In the genomic region with DNA sequence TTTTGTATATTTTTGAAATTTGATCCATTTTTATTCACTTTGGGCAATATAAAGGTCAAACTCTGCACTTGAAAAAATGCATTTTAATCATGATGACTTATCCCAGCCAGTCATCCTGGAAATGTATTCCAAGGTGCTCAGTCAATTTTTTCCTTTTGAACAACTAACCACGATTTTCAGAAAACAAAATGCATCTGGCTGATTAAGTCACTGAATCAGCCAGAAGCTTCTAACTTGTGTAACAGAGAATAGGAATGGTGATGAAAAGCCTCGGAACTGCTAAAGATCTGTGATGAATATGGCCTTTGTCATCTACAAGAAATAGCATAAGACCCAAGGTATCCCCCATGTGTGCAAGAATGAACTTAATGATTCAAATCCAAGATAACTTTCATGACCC, we compare ENCODE assay signal across 21 cellular contexts.
DNase-seq lines count a peak whose midpoint lies in the region; ATAC-seq, FAIRE-seq and TF ChIP-seq lines count a peak whose summit lies in the region.
"Had no signal": no experiment of that assay in that cellular context is flagged by ENCODE, and none has a peak within 500 bp of the region (broad histone marks: within the 10 kb centered on the region; RNA-seq: fewer than 3 reads in every experiment).

No MANE protein-coding gene starts in this region.

- no peak overlapping the region for H4K5ac ChIP-seq in IMR-90 (ENCODE audit: low read depth, low read length)

- dilution Hi-C loops in IMR-90 (cut with HindIII; ENCODE audit: low sequenced_read_pairs, unreplicated experiment) (no loop called here), keratinocyte (cut with MboI; ENCODE audit: extremely low pct_ligation_motif_present, low sequenced_read_pairs) (no loop called here)

- FAIRE-seq in keratinocyte (lab: Jason Lieb, UNC), result peak; percentile 44
- FAIRE-seq: A549, GM12891, GM18507 had no signal

- H2AK9ac ChIP-seq in IMR-90 (replicated peaks; ENCODE audit: low read depth, low read length, poor library complexity), result no peak overlapping the region

- H3K9me1 ChIP-seq in IMR-90 (ENCODE audit: insufficient read depth, low read length), result no peaks in the 10 kb centered on the region
- H3K9me1 ChIP-seq in keratinocyte (ENCODE audit: control insufficient read depth, extremely low read depth, insufficient read depth, low read length), result no peaks in the 10 kb centered on the region

- no peak for TF ChIP-seq RAD21 in IMR-90 (IDR thresholded peaks at IDR 0.05; ENCODE audit: low read length)

- H3K79me2 ChIP-seq in keratinocyte (ENCODE audit: control insufficient read depth, insufficient read depth, low read length) (no peaks in the 10 kb centered on the region), neural progenitor cell (ENCODE audit: low read depth) (no peaks in the 10 kb centered on the region)

- no peak for TF ChIP-seq POLR2A in IMR-90 (IDR thresholded peaks at IDR 0.05; ENCODE audit: low read depth, low read length)
- TF ChIP-seq POLR2A in testis (IDR thresholded peaks at IDR 0.05), result no peak

- intact Hi-C loops in IMR-90 (cut with micrococcal nuclease), result no loop called here
- intact Hi-C loops in testis (cut with DNase I; ENCODE audit: low total_unique reads), result no loop called here

- H3K27ac ChIP-seq in IMR-90 (ENCODE audit: insufficient read depth, low read length) (no peak overlapping the region), keratinocyte (ENCODE audit: control insufficient read depth, insufficient read depth, low read length) (no peak overlapping the region), testis (no peak overlapping the region), neural progenitor cell (no peak overlapping the region)
- H3K27ac ChIP-seq: A549; BLaER1 treated with 17β-estradiol and CSF1 and Interleukin-3, amounts not matched to agents 10 nM and 100 nM had no signal

- H3K4me3 ChIP-seq in IMR-90 (ENCODE audit: insufficient read depth, low read depth, low read length) (no peak overlapping the region), keratinocyte (ENCODE audit: control insufficient read depth in 2 of 3, extremely low read depth in 1 of 3, insufficient read depth in 2 of 3, low read depth in 1 of 3, low read length in 3 of 3) (no peak overlapping the region), testis (no peak overlapping the region), neural progenitor cell (no peak overlapping the region)
- H3K4me3 ChIP-seq: A549; BLaER1 treated with 17β-estradiol and CSF1 and Interleukin-3, amounts not matched to agents 10 nM and 100 nM had no signal

- no peak overlapping the region for H2BK5ac ChIP-seq in IMR-90 (ENCODE audit: low read depth, low read length, poor library complexity, severe bottlenecking)

- no peaks in the 10 kb centered on the region for H3K79me1 ChIP-seq in IMR-90 (ENCODE audit: low read depth in 1 of 2, low read length in 2 of 2)

- H3K36me3 Mint-ChIP-seq in nephron progenitor cell (ENCODE audit: low read depth), result no peaks in the 10 kb centered on the region
- no peaks in the 10 kb centered on the region for H3K36me3 Mint-ChIP-seq in neural progenitor cell
- H3K36me3 Mint-ChIP-seq: CD8-positive, alpha-beta memory T cell had no signal

- TF ChIP-seq CTCF in IMR-90 (conservative IDR thresholded peaks at IDR 0.05; ENCODE audit: low read depth, low read length) (no peak), keratinocyte (optimal IDR thresholded peaks at IDR 0.05 in 1 of 3, IDR thresholded peaks at IDR 0.05 in 1 of 3, conservative IDR thresholded peaks at IDR 0.05 in 1 of 3; ENCODE audit: extremely low read depth in 1 of 3, insufficient read depth in 2 of 3, low read length in 3 of 3) (no peak), nephron progenitor cell (IDR thresholded peaks at IDR 0.05) (no peak), testis (IDR thresholded peaks at IDR 0.05) (no peak), neural progenitor cell (IDR thresholded peaks at IDR 0.05) (no peak)

- H3K4me1 ChIP-seq in IMR-90 (ENCODE audit: control insufficient read depth, insufficient read depth, low read length) (no peaks in the 10 kb centered on the region), keratinocyte (ENCODE audit: control insufficient read depth, extremely low read depth, insufficient read depth, low read length) (no peaks in the 10 kb centered on the region), testis (no peaks in the 10 kb centered on the region), neural progenitor cell (no peaks in the 10 kb centered on the region)
- H3K4me1 ChIP-seq: A549; BLaER1 treated with 17β-estradiol and CSF1 and Interleukin-3, amounts not matched to agents 10 nM and 100 nM had no signal

- H2BK120ac ChIP-seq in IMR-90 (ENCODE audit: low read depth, low read length), result no peak overlapping the region

- H3K4me2 ChIP-seq in IMR-90 (ENCODE audit: low read depth, low read length) (no peak overlapping the region), keratinocyte (ENCODE audit: control insufficient read depth, extremely low read depth, insufficient read depth, low read depth, low read length) (no peak overlapping the region), neural progenitor cell (no peak overlapping the region)
- H3K4me2 ChIP-seq: A549; BLaER1 treated with 17β-estradiol and CSF1 and Interleukin-3, amounts not matched to agents 10 nM and 100 nM had no signal

- H3K4me3 Mint-ChIP-seq in nephron progenitor cell (no peak overlapping the region), neural progenitor cell (no peak overlapping the region)
- H3K4me3 Mint-ChIP-seq: CD8-positive, alpha-beta memory T cell; HFFc6 had no signal

- no peaks in the 10 kb centered on the region for H4K20me1 ChIP-seq in IMR-90 (ENCODE audit: insufficient read depth, low read length)
- H4K20me1 ChIP-seq in keratinocyte (ENCODE audit: control insufficient read depth, extremely low read depth, insufficient read depth, low read length), result no peaks in the 10 kb centered on the region
- no peaks in the 10 kb centered on the region for H4K20me1 ChIP-seq in neural progenitor cell (ENCODE audit: low read depth)
- H4K20me1 ChIP-seq: BLaER1 treated with 17β-estradiol and CSF1 and Interleukin-3, amounts not matched to agents 10 nM and 100 nM had no signal

- H3K4me1 Mint-ChIP-seq in nephron progenitor cell (peaks cover 41% of the 10 kb centered on the region), neural progenitor cell (peaks cover 2% of the 10 kb centered on the region)
- H3K4me1 Mint-ChIP-seq: CD8-positive, alpha-beta memory T cell had no signal

- BruUV-seq in IMR-90 (replicated peaks; lab: Mats Ljungman, UMichigan), result no TSS peak

- no peaks in the 10 kb centered on the region for H3F3A ChIP-seq in neural progenitor cell (ENCODE audit: low read depth)

- no peak overlapping the region for H2BK15ac ChIP-seq in IMR-90 (ENCODE audit: low read depth, low read length)

- no peak overlapping the region for H4K91ac ChIP-seq in IMR-90 (ENCODE audit: insufficient read depth, low read depth, low read length)

- ATAC-seq in IMR-90 (ENCODE audit: low read depth), result no peak
- ATAC-seq: A549 had no signal

- no peak overlapping the region for H3K56ac ChIP-seq in IMR-90 (ENCODE audit: extremely low read depth, insufficient read depth, low read length)

- CTCF ChIA-PET in IMR-90 (lab: Yijun Ruan, JAX), result interaction anchor here (0.6 kb wide), 1 partner anchor 37 kb away, joined by 3 read pairs; no protein-coding TSS in a partner anchor

- H3K9me3 Mint-ChIP-seq in nephron progenitor cell (no peaks in the 10 kb centered on the region), neural progenitor cell (no peaks in the 10 kb centered on the region)
- H3K9me3 Mint-ChIP-seq: CD8-positive, alpha-beta memory T cell; HFFc6 had no signal

- no peak overlapping the region for H3K14ac ChIP-seq in IMR-90 (replicated peaks; ENCODE audit: low read depth, low read length)

- DNase-seq in EL (peak; percentile 31), IMR-90 (peak; percentile 60), astrocyte of the hippocampus (ENCODE audit: low read depth, low spot score) (peak; percentile 58), keratinocyte (ENCODE audit: low read depth, low spot score) (no peak), nephron progenitor cell (no peak), testis (no peak), neural progenitor cell (ENCODE audit: low spot score) (no peak)
- DNase-seq: CD8-positive, alpha-beta memory T cell; DMS79 treated with DMSO at 0.1 percent for 48 hours; GDM1; GOT3; HFFc6; Karpas-422; NCI-H1105 treated with DMSO at 0.1 percent for 48 hours; NCI-H187 treated with DMSO at 0.1 percent for 48 hours; NCI-H446 treated with DMSO at 0.1 percent for 48 hours; NCI-H82 had no signal

- no peak overlapping the region for H3K18ac ChIP-seq in IMR-90 (ENCODE audit: low read depth, low read length)

- H2BK20ac ChIP-seq in IMR-90 (ENCODE audit: low read depth, low read length), result no peak overlapping the region

- H3K9ac ChIP-seq in IMR-90 (ENCODE audit: low read depth, low read length) (no peak overlapping the region), keratinocyte (ENCODE audit: control insufficient read depth, extremely low read depth, insufficient read depth, low read length) (no peak overlapping the region), neural progenitor cell (no peak overlapping the region)
- H3K9ac ChIP-seq: BLaER1 treated with 17β-estradiol and CSF1 and Interleukin-3, amounts not matched to agents 10 nM and 100 nM had no signal

- H3K9me3 ChIP-seq in IMR-90 (ENCODE audit: control insufficient read depth, insufficient read depth, low read length), result no peaks in the 10 kb centered on the region
- no peaks in the 10 kb centered on the region for H3K9me3 ChIP-seq in keratinocyte (ENCODE audit: control insufficient read depth, low read depth, low read length)
- no peaks in the 10 kb centered on the region for H3K9me3 ChIP-seq in testis
- H3K9me3 ChIP-seq in neural progenitor cell (ENCODE audit: low read depth), result no peaks in the 10 kb centered on the region
- H3K9me3 ChIP-seq: A549; BLaER1 treated with 17β-estradiol and CSF1 and Interleukin-3, amounts not matched to agents 10 nM and 100 nM had no signal

- WGBS in IMR-90 (ENCODE audit: extremely low coverage in 2 of 2, insufficient read length in 1 of 2), 2 experiments, result no CpG with 5 or more reads among the region's 2 CpGs
- 81 to 87% methylated on average over 2 of the region's 2 CpGs for WGBS in testis, 2 donors

- H3K4ac ChIP-seq in IMR-90 (ENCODE audit: low read depth, low read length), result no peak overlapping the region

- no peak overlapping the region for H2AK5ac ChIP-seq in IMR-90 (ENCODE audit: low read depth, low read length)

- H3K36me3 ChIP-seq in IMR-90 (ENCODE audit: control insufficient read depth, insufficient read depth, low read length) (no peaks in the 10 kb centered on the region), keratinocyte (ENCODE audit: control insufficient read depth in 2 of 2, extremely low read depth in 1 of 2, insufficient read depth in 2 of 2, low read length in 2 of 2) (no peaks in the 10 kb centered on the region), testis (ENCODE audit: low read depth, missing control alignments) (no peaks in the 10 kb centered on the region), neural progenitor cell (no peaks in the 10 kb centered on the region)
- H3K36me3 ChIP-seq: BLaER1 treated with 17β-estradiol and CSF1 and Interleukin-3, amounts not matched to agents 10 nM and 100 nM had no signal

- POLR2A ChIA-PET in IMR-90 (lab: Charles Lee; ENCODE audit: unreplicated experiment), result no interaction called here

- no peak overlapping the region for H4K8ac ChIP-seq in IMR-90 (ENCODE audit: low read depth in 2 of 2, low read length in 2 of 2)

- no peak overlapping the region for H3K27ac Mint-ChIP-seq in nephron progenitor cell
- H3K27ac Mint-ChIP-seq in neural progenitor cell, result no peak overlapping the region
- H3K27ac Mint-ChIP-seq: CD8-positive, alpha-beta memory T cell; HFFc6 had no signal

- H3K27me3 Mint-ChIP-seq in nephron progenitor cell (ENCODE audit: low read depth, poor library complexity) (peaks cover 4% of the 10 kb centered on the region), neural progenitor cell (ENCODE audit: insufficient read depth, low read depth) (peaks cover 2% of the 10 kb centered on the region)

- no peaks in the 10 kb centered on the region for H3K27me3 ChIP-seq in IMR-90 (ENCODE audit: control insufficient read depth, insufficient read depth, low read length)
- no peaks in the 10 kb centered on the region for H3K27me3 ChIP-seq in keratinocyte (ENCODE audit: control insufficient read depth, extremely low read depth, insufficient read depth, low read length)
- H3K27me3 ChIP-seq in testis, result no peaks in the 10 kb centered on the region
- H3K27me3 ChIP-seq in neural progenitor cell, result no peaks in the 10 kb centered on the region
- H3K27me3 ChIP-seq: BLaER1 treated with 17β-estradiol and CSF1 and Interleukin-3, amounts not matched to agents 10 nM and 100 nM had no signal

- no peak overlapping the region for H2AFZ ChIP-seq in IMR-90 (replicated peaks; ENCODE audit: low read length, poor library complexity)
- no peak overlapping the region for H2AFZ ChIP-seq in keratinocyte (ENCODE audit: control insufficient read depth, low read length)
- H2AFZ ChIP-seq in neural progenitor cell (replicated peaks), result no peak overlapping the region

- no peak overlapping the region for H3K23ac ChIP-seq in IMR-90 (ENCODE audit: low read depth, low read length)

- in situ Hi-C loops in IMR-90 (cut with MboI; ENCODE audit: low sequenced_read_pairs), result no loop called here

Comparison
In these comparisons a context has a peak if more than half of its experiments do, and no peak if none do; other contexts are left out.
1. DNase-seq: peak in EL (single experiment), IMR-90 (single experiment) and astrocyte of the hippocampus (single experiment); none in keratinocyte (single experiment), nephron progenitor cell (single experiment), testis (single experiment) and neural progenitor cell (single experiment).